Comparison of ENCODE assay signal across 11 cellular contexts in the genomic region with DNA sequence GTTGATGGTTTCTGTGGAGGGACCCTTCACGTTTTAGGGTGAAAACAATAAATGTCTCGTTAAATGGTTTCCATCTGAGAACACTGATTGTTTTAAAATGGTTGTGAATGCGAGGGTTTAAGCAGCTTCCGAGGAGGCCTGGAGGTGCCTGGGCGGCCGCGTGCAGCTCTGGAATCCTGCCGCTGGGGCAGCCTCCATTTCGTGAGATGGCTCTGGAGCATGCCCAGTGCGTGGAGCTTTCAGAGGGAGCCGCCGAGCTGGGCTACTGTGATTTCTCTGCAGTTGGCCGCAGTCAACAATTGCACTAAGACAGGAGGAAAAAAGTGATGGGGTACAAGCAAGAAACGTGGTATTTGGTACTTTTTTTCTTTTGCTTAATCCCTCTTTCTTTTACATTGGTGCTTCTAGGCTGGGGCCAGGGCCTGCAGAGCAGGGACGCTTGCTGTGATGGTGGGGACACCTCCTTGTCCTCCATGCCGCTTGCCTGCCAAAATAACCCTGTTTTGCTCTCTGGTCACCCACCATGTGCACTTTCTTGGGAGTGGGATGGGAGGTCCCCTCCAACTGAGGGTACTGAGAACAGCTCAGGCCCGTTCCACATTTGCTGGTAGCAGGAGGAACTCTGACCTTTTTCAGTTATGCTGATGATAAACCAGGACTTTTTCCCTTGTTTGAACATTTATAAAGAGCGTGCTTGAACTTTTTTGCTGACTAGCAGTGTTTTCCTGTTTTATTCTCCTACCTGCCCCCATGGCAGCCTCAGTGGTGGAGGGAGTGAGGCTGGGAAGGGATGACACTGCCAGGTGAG. TPM values are rescaled to one million over a fixed set of nuclear protein-coding genes. Genes with fewer than 3 reads are reported as not detected.
DNase-seq lines count a peak whose midpoint lies in the region; ATAC-seq and FAIRE-seq lines count a peak whose summit lies in the region.
"Had no signal": no experiment of that assay in that cellular context is flagged by ENCODE, and none has a peak within 500 bp of the region (broad histone marks: within the 10 kb centered on the region; RNA-seq: fewer than 3 reads in every experiment).

No MANE protein-coding gene starts in this region.

- H4K20me1 ChIP-seq in BLaER1 = peaks cover 100% of the 10 kb centered on the region

- peak overlapping the region; percentile 53; the same call in 1 of the 2 replicates for H3K4me2 ChIP-seq in BLaER1

- H3K9ac ChIP-seq in BLaER1 (no peak overlapping the region), iPS-15b (ENCODE audit: low read depth, low read length) (peak overlapping the region; percentile 32)

- ATAC-seq in GM18907 (IDR thresholded peaks at IDR 0.05; ENCODE audit: unreplicated experiment) = no peak
- no peak for ATAC-seq in GM21515 (IDR thresholded peaks at IDR 0.05; ENCODE audit: unreplicated experiment)
- no peak for ATAC-seq in HG03097 (IDR thresholded peaks at IDR 0.05; ENCODE audit: low FRiP score, unreplicated experiment)

- H3K9me3 ChIP-seq in BLaER1 (no peaks in the 10 kb centered on the region), iPS-15b (ENCODE audit: control insufficient read depth, insufficient read depth, low read length) (no peaks in the 10 kb centered on the region)
- H3K9me3 ChIP-seq: Caco-2, thoracic aorta had no signal

- H3K4me3 ChIP-seq in BLaER1 (no peak overlapping the region), iPS-15b (ENCODE audit: low read depth, low read length) (no peak overlapping the region)
- H3K4me3 ChIP-seq: thoracic aorta had no signal

- peaks cover 62% of the 10 kb centered on the region for H3K4me1 ChIP-seq in BLaER1
- peaks cover 50% of the 10 kb centered on the region for H3K4me1 ChIP-seq in iPS-15b (ENCODE audit: control insufficient read depth, insufficient read depth, low read length)
- H3K4me1 ChIP-seq: Caco-2 had no signal

- H3K36me3 ChIP-seq in BLaER1 = peaks cover 63% of the 10 kb centered on the region
- H3K36me3 ChIP-seq in iPS-15b (ENCODE audit: control insufficient read depth, insufficient read depth, low read length) = peaks cover 4% of the 10 kb centered on the region
- H3K36me3 ChIP-seq: thoracic aorta had no signal

- intact Hi-C loops in posterior vena cava (cut with DNase I) = no loop called here

- DNase-seq in amniotic epithelial cell (ENCODE audit: low read depth) (peak; percentile 47), posterior vena cava (ENCODE audit: low spot score) (peak; percentile 52), RCC 7860 (ENCODE audit: low spot score) (no peak)
- DNase-seq: Caco-2, HCEC 1CT had no signal

- no peak overlapping the region for H3K27ac ChIP-seq in BLaER1
- H3K27ac ChIP-seq: thoracic aorta had no signal

- FAIRE-seq in RCC 7860 (lab: Jason Lieb, UNC) = no peak

- H3K27me3 ChIP-seq in BLaER1 (no peaks in the 10 kb centered on the region), iPS-15b (ENCODE audit: control insufficient read depth, insufficient read depth, low read length) (no peaks in the 10 kb centered on the region)

RNA-seq across cellular contexts. Expression of a gene that starts 47.1 kb away (rescaled TPM):
- total RNA-seq in posterior vena cava = 10 to 100 TPM; 56.2 to 59.6 TPM
